ENCODE assay signal across 13 cellular contexts in genomic region chr2:42510191-42510929, GRCh38. TPM values are rescaled to one million over a fixed set of nuclear protein-coding genes. Genes with fewer than 3 reads are reported as not detected.
A peak's percentile ranks its signal among the peaks of the same experiment; 100 is the strongest.
DNase-seq lines count a peak whose midpoint lies in the region; ATAC-seq, FAIRE-seq and TF ChIP-seq lines count a peak whose summit lies in the region.
"Had no signal": no experiment of that assay in that cellular context is flagged by ENCODE, and none has a peak within 500 bp of the region (broad histone marks: within the 10 kb centered on the region; RNA-seq: fewer than 3 reads in every experiment).

No MANE protein-coding gene starts in this region.

- WGBS in K562 (ENCODE audit: insufficient coverage, low coverage, missing lambda C conversion rate), result 3% methylated on average over 7 of the region's 8 CpGs

- no peaks in the 10 kb centered on the region for H3K9me1 ChIP-seq in K562 (ENCODE audit: control insufficient read depth, insufficient read depth, low read length)

- no peak for TF ChIP-seq EP300 in K562 (IDR thresholded peaks at IDR 0.05; ENCODE audit: low read length)

- no peak overlapping the region for H3K27ac ChIP-seq in K562 (ENCODE audit: extremely low read depth, low read depth, low read length)
- H3K27ac ChIP-seq in parathyroid adenoma, result no peak overlapping the region
- H3K27ac ChIP-seq: esophagus muscularis mucosa, SJSA1, testis had no signal

- H3K79me2 ChIP-seq in K562 (ENCODE audit: control insufficient read depth, insufficient read depth, low read length), result no peaks in the 10 kb centered on the region
- H3K79me2 ChIP-seq in parathyroid adenoma, result no peaks in the 10 kb centered on the region

- CTCF ChIA-PET in K562 (lab: Yijun Ruan, JAX; ENCODE audit: low intra/inter-chr PET ratio), result interaction anchor here (0.7 kb wide), 1 partner anchor 124 kb away, joined by 4 read pairs; no protein-coding TSS in a partner anchor

- POLR2A ChIA-PET in K562 (lab: Yijun Ruan, JAX), result interaction anchor here (0.6 to 0.7 kb wide), 2 partner anchors 131 to 187 kb away, joined by 3 read pairs; no protein-coding TSS in a partner anchor

- in situ Hi-C loops in K562 (cut with MboI), result loop anchor here (25.0 kb wide), 1 partner anchor 277 kb away; the partner anchor contains the start of gene HAAO

- no TSS peak for BruUV-seq in K562 (replicated peaks; lab: Mats Ljungman, UMichigan)

- no peaks in the 10 kb centered on the region for H3K9me3 ChIP-seq in K562 (replicated peaks; ENCODE audit: control insufficient read depth, insufficient read depth, low read depth, low read length)
- no peaks in the 10 kb centered on the region for H3K9me3 ChIP-seq in parathyroid adenoma (ENCODE audit: control insufficient read depth, low read length)
- H3K9me3 ChIP-seq: esophagus muscularis mucosa, SJSA1, testis had no signal

- intact Hi-C loops in K562 (cut with micrococcal nuclease), result no loop called here

- DNase-seq in HTR-8/SVneo (ENCODE audit: insufficient read length, low spot score) (peak; percentile 57), K562 (ENCODE audit: extremely low read depth in 1 of 4, low spot score in 3 of 4) (no peak), GM10266 (ENCODE audit: extremely low spot score) (no peak), NCI-H2171 (lab: John Stamatoyannopoulos, UW) (no peak)
- DNase-seq: activated CD4-positive, alpha-beta T cell treated with anti-CD3 and anti-CD28 coated beads for 36 hours; DMS153; NCI-H82; testis had no signal

- H3K4me3 ChIP-seq in K562 (no peak overlapping the region), parathyroid adenoma (ENCODE audit: low read depth, low read length) (no peak overlapping the region)
- H3K4me3 ChIP-seq: esophagus muscularis mucosa, SJSA1, testis had no signal

- H3K27me3 ChIP-seq in K562 (ENCODE audit: control insufficient read depth in 2 of 2, insufficient read depth in 2 of 2, low read length in 2 of 2) (peaks cover 3 to 10% of the 10 kb centered on the region in 2 experiments; a peak in 2 of 5 replicates), parathyroid adenoma (ENCODE audit: control insufficient read depth, insufficient read depth, low read length) (no peaks in the 10 kb centered on the region)
- H3K27me3 ChIP-seq: SJSA1, testis had no signal

- TF ChIP-seq RAD21 in K562 (CRISPR knock-in tag; conservative IDR thresholded peaks at IDR 0.05 in 1 of 2, IDR thresholded peaks at IDR 0.05 in 1 of 2), result no peak

- no peaks in the 10 kb centered on the region for H4K20me1 ChIP-seq in K562 (replicated peaks; ENCODE audit: control insufficient read depth, insufficient read depth, low read length)

- no peak for TF ChIP-seq POLR2A in K562 (conservative IDR thresholded peaks at IDR 0.05)

- FAIRE-seq in HTR-8/SVneo (lab: Jason Lieb, UNC), result peak; percentile 20
- FAIRE-seq in K562 (lab: Jason Lieb, UNC), result no peak

- H2AFZ ChIP-seq in K562 (ENCODE audit: low read depth, low read length), result no peak overlapping the region
- H2AFZ ChIP-seq in parathyroid adenoma, result peak overlapping the region; percentile 40

- no peak overlapping the region for H3K4me2 ChIP-seq in K562 (ENCODE audit: insufficient read depth, low read length)
- no peak overlapping the region for H3K4me2 ChIP-seq in parathyroid adenoma (ENCODE audit: low read length)

- H3K36me3 ChIP-seq in K562 (ENCODE audit: control insufficient read depth, insufficient read depth, low read length) (no peaks in the 10 kb centered on the region), parathyroid adenoma (ENCODE audit: control insufficient read depth, insufficient read depth, low read length) (no peaks in the 10 kb centered on the region)
- H3K36me3 ChIP-seq: esophagus muscularis mucosa, SJSA1 had no signal

- TF ChIP-seq CTCF in K562 (IDR thresholded peaks at IDR 0.05 in 2 of 3, conservative IDR thresholded peaks at IDR 0.05 in 1 of 3; ENCODE audit: insufficient read depth in 2 of 3, low read depth in 1 of 3, low read length in 3 of 3) (no peak), parathyroid adenoma (IDR thresholded peaks at IDR 0.05) (no peak), GM10266 (IDR thresholded peaks at IDR 0.05; ENCODE audit: control insufficient read depth, insufficient read depth, low read depth, missing control alignments) (no peak)

- ATAC-seq in GM19043 (IDR thresholded peaks at IDR 0.05; ENCODE audit: low read depth, unreplicated experiment), result peak; percentile 71
- ATAC-seq in K562, result no peak
- ATAC-seq in HG02885 (IDR thresholded peaks at IDR 0.05; ENCODE audit: poor library complexity, unreplicated experiment), result no peak
- ATAC-seq: activated CD4-positive, alpha-beta T cell treated with anti-CD3 and anti-CD28 coated beads for 36 hours had no signal

- no peak overlapping the region for H3K9ac ChIP-seq in K562 (ENCODE audit: insufficient read depth in 1 of 2, low read depth in 2 of 2, low read length in 2 of 2)
- H3K9ac ChIP-seq in parathyroid adenoma, result no peak overlapping the region

- H3K4me1 ChIP-seq in K562 (replicated peaks in 1 of 2; ENCODE audit: control insufficient read depth in 2 of 2, insufficient read depth in 2 of 2, low read length in 2 of 2), result no peaks in the 10 kb centered on the region
- H3K4me1 ChIP-seq in parathyroid adenoma, result no peaks in the 10 kb centered on the region
- H3K4me1 ChIP-seq: esophagus muscularis mucosa, SJSA1 had no signal

TF ChIP-seq in K562, 482 proteins besides CTCF, POLR2A, EP300 and RAD21 (continues in another document):
- TF ChIP-seq MTA3 (IDR thresholded peaks at IDR 0.05; ENCODE audit: borderline replicate concordance) (no peak), GABPA (tag; conservative IDR thresholded peaks at IDR 0.05; ENCODE audit: low read depth) (peak; percentile 76), ZNF395 (CRISPR knock-in tag; IDR thresholded peaks at IDR 0.05) (no peak), ELF1 (tag; IDR thresholded peaks at IDR 0.05) (no peak), ZNF280B (CRISPR knock-in tag; IDR thresholded peaks at IDR 0.05) (no peak), SMAD4 (CRISPR knock-in tag; conservative IDR thresholded peaks at IDR 0.05) (0 out of 2 replicates have a peak, but pooled peaks have one; percentile 39)

RNA-seq across cellular contexts. Expression of gene KCNG3, which starts 16.6 kb away (rescaled TPM):
- not detected in 2 replicates for total RNA-seq in K562 (2011; cell fraction: chromatin; rRNA removed; ENCODE audit: low replicate concordance)
- total RNA-seq in K562 (2011; cell fraction: nucleolus; rRNA removed), result not detected in 2 replicates
- total RNA-seq in K562 (2011; cell fraction: nucleoplasm; rRNA removed), result not detected in 2 replicates
- total RNA-seq in K562 (2014; rRNA removed) (not detected in 2 replicates), K562 (2014; rRNA removed; fragmentation: Illumina TruSeq; extraction: Trizol) (not detected in 2 replicates), K562 (2015; rRNA removed; fragmentation: Illumina TruSeq; extraction: Trizol) (not detected in 2 replicates), K562 (2021) (not detected in 2 replicates)
- polyA plus RNA-seq in K562 (2011; rRNA removed) (not detected in 2 replicates), K562 (2014; fragmentation: Illumina TruSeq; extraction: Trizol) (not detected in 2 replicates), K562 (2014; fragmentation: Nextera tagmentation; extraction: Ambion mirVana) (not detected), K562 (2014; rRNA removed) (not detected in 2 replicates)
- not detected in 2 replicates for polyA plus RNA-seq in K562 (2011; cell fraction: cytosol; rRNA removed)
- not detected in 2 replicates for polyA plus RNA-seq in K562 (2011; cell fraction: nucleus; rRNA removed)
- polyA plus RNA-seq in K562 (2012), result not detected in 2 replicates
- polyA minus RNA-seq in K562 (2011; rRNA and poly(A)+ RNA removed), result 0.04 TPM in 1 of 2 replicates, not detected in the other
- polyA minus RNA-seq in K562 (2011; cell fraction: cytosol; rRNA and poly(A)+ RNA removed), result not detected in 2 replicates
- polyA minus RNA-seq in K562 (2011; cell fraction: nucleus; rRNA and poly(A)+ RNA removed), result not detected in 2 replicates

RNA-seq across cellular contexts. Expression of gene MTA3, which starts 58.1 kb away (rescaled TPM):
- total RNA-seq in K562 (2011; cell fraction: chromatin; rRNA removed; ENCODE audit: low replicate concordance), result 32.9 and 76.2 TPM in 2 replicates
- 11.2 and 11.8 TPM in 2 replicates for total RNA-seq in K562 (2011; cell fraction: nucleolus; rRNA removed)
- total RNA-seq in K562 (2011; cell fraction: nucleoplasm; rRNA removed), result 23.8 and 40.7 TPM in 2 replicates
- total RNA-seq in K562 (2014; rRNA removed), result 12.4 and 15.8 TPM in 2 replicates
- total RNA-seq in K562 (2014; rRNA removed; fragmentation: Illumina TruSeq; extraction: Trizol), result 20.7 and 25.7 TPM in 2 replicates
- 17.8 and 20.7 TPM in 2 replicates for total RNA-seq in K562 (2015; rRNA removed; fragmentation: Illumina TruSeq; extraction: Trizol)
- 22.3 and 23.5 TPM in 2 replicates for total RNA-seq in K562 (2021)
- 30.8 and 39.6 TPM in 2 replicates for polyA plus RNA-seq in K562 (2011; rRNA removed)
- 18.3 and 24.6 TPM in 2 replicates for polyA plus RNA-seq in K562 (2011; cell fraction: cytosol; rRNA removed)
- 12.3 and 13.6 TPM in 2 replicates for polyA plus RNA-seq in K562 (2011; cell fraction: nucleus; rRNA removed)
- 21.7 and 24.0 TPM in 2 replicates for polyA plus RNA-seq in K562 (2012)
- 24.2 and 28.6 TPM in 2 replicates for polyA plus RNA-seq in K562 (2014; fragmentation: Illumina TruSeq; extraction: Trizol)
- polyA plus RNA-seq in K562 (2014; fragmentation: Nextera tagmentation; extraction: Ambion mirVana), result 10 to 100 TPM; 17.0 to 26.3 TPM
- 21.9 and 25.3 TPM in 2 replicates for polyA plus RNA-seq in K562 (2014; rRNA removed)
- polyA minus RNA-seq in K562 (2011; rRNA and poly(A)+ RNA removed), result 34.1 and 36.6 TPM in 2 replicates
- polyA minus RNA-seq in K562 (2011; cell fraction: cytosol; rRNA and poly(A)+ RNA removed), result 10.9 and 11.4 TPM in 2 replicates
- polyA minus RNA-seq in K562 (2011; cell fraction: nucleus; rRNA and poly(A)+ RNA removed), result 7.5 and 15.2 TPM in 2 replicates
